27 cellular contexts compared by ENCODE assay signal in the genomic region with DNA sequence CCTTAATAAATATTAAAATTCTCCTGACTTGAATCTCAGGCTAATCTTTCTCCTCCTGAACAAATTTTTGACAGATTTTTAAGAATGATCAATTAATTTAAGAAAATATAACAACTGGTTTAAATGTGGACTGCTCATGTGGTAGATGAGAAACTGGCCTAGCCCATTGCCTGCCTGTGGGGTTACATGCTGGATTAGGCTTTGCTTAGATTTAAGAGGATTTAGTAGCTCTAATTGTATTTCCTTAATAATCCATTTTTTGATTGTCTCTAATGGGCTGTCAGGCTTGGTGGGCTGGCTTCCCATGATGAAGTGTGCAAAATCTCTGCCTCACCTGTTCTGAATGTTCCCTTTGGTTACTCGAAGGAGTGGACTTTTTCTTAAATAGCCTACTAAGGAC.
"Had no signal": no experiment of that assay in that cellular context is flagged by ENCODE, and none has a peak within 500 bp of the region (broad histone marks: within the 10 kb centered on the region; RNA-seq: fewer than 3 reads in every experiment).

No MANE protein-coding gene starts in this region.

- H3K9me3 ChIP-seq: left lung, lower lobe of right lung, neutrophil, psoas muscle, right atrium auricular region, right lobe of liver, thyroid gland, transverse colon, upper lobe of left lung, vagina had no signal

- DNase-seq: kidney glomerular epithelial cell; left colon; left lung; lower lobe of right lung; mammary epithelial cell; mesenchymal stem cell; natural killer cell; nephron progenitor cell; occipital lobe; psoas muscle; right lobe of liver; stimulated activated CD4-positive, alpha-beta T cell treated with anti-CD3 and anti-CD28 coated beads, Interleukin-1b, Interleukin-23, amount 100 ng/mL, for 48 hours; stimulated activated CD4-positive, alpha-beta T cell treated with anti-CD3 and anti-CD28 coated beads, Interleukin-2, amount 100 ng/mL, for 48 hours; stimulated activated CD4-positive, alpha-beta T cell treated with anti-CD3 and anti-CD28 coated beads, Interleukin-4, amount 100 ng/mL, for 4 hours; stimulated activated CD8-positive, alpha-beta memory T cell treated with anti-CD3 and anti-CD28 coated beads, Interleukin-4, amount 100 ng/mL, for 48 hours; stimulated activated naive CD4-positive, alpha-beta T cell treated with Interleukin-2 at 50 U/mL for 16 hours; stimulated activated naive CD8-positive, alpha-beta T cell treated with anti-CD3 and anti-CD28 coated beads, Interleukin-15, amount 100 ng/mL, for 72 hours; thyroid gland; transverse colon had no signal

- H3K27me3 ChIP-seq: left lung, neutrophil, right atrium auricular region, right lobe of liver, thyroid gland, transverse colon, upper lobe of left lung, vagina had no signal

- ATAC-seq: left colon; left lung; lower lobe of right lung; natural killer cell; psoas muscle; right lobe of liver; stimulated activated memory B cell treated with anti-CD40 and anti-IgM and Interleukin-4, amounts not matched to agents 10 μg/mL and 1 μg/mL and 100 μg/mL, for 72 hours; stimulated activated naive CD8-positive, alpha-beta T cell treated with anti-CD3 and anti-CD28 coated beads, Interleukin-15, amount 100 ng/mL, for 72 hours had no signal

- H3K4me3 ChIP-seq: left lung, lower lobe of right lung, neural progenitor cell, psoas muscle, right atrium auricular region, right lobe of liver, smooth muscle cell, thyroid gland, transverse colon, upper lobe of left lung, vagina had no signal

- H3K27ac ChIP-seq: left lung, lower lobe of right lung, neural progenitor cell, neutrophil, parathyroid adenoma, psoas muscle, right atrium auricular region, right lobe of liver, transverse colon, vagina had no signal

- H3K36me3 ChIP-seq: left lung, lower lobe of right lung, neural progenitor cell, neutrophil, right atrium auricular region, right lobe of liver, thyroid gland, transverse colon, upper lobe of left lung, vagina had no signal
